8 cellular contexts compared by ENCODE assay signal in the genomic region with DNA sequence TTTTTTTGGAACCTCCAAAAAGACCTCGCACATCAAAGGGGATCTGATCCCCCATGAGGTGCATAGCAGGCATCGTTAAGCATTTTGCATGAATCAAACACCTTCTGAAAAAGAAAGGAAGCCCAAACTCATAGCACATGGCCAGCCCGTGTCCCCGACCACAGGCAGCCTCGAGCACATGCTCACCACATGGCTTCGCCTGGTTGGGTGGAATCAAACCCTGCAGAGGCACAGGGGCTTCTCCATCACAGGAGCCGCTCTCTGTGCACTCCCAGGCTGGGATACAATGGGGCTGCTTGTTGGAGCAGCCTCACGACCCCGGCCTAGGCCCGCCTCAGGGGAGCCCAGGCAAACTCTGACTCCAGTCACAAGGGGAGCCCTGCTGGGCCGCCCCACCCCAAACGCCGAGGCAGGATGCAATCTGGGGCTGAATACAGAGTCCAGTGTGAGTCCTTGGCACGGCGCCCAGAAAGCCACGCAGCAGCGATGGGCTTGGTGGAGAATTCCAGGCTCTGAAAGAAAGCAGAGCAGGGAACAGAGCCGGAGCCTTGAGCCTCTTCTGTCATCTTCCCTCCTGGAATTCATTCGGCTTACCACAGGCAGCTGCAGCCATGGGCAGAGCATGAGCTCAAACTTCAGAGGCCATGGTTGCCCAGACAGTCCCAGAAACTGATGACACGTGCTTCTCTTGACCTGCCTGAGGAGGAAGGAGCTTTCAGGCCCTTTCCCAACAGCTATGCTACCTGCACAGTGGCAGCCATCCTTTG.
A peak's percentile ranks its signal among the peaks of the same experiment; 100 is the strongest.
DNase-seq lines count a peak whose midpoint lies in the region; ATAC-seq and TF ChIP-seq lines count a peak whose summit lies in the region.

No MANE protein-coding gene starts in this region.

- H3K36me3 Mint-ChIP-seq in naive thymus-derived CD4-positive, alpha-beta T cell, result peaks cover 0 to 3% (median 0%) of the 10 kb centered on the region in 5 donors

- TF ChIP-seq POLR2A in Peyer's patch (IDR thresholded peaks at IDR 0.05), result no peak

- CTCF ChIA-PET in naive thymus-derived CD4-positive, alpha-beta T cell (lab: Charles Lee), result no interaction called here

- no peaks in the 10 kb centered on the region for H3K9me3 ChIP-seq in Peyer's patch
- no peaks in the 10 kb centered on the region for H3K9me3 ChIP-seq in naive thymus-derived CD4-positive, alpha-beta T cell (ENCODE audit: control insufficient read depth in 2 of 3, low read length in 3 of 3)

- TF ChIP-seq CTCF in Peyer's patch (IDR thresholded peaks at IDR 0.05), result no peak
- no peak for TF ChIP-seq CTCF in foreskin fibroblast (IDR thresholded peaks at IDR 0.05; ENCODE audit: low read depth, low read length)

- no peak overlapping the region for H3K4me3 Mint-ChIP-seq in naive thymus-derived CD4-positive, alpha-beta T cell

- H3K27ac ChIP-seq in Peyer's patch, result peak overlapping the region in 2 of 4 donors; percentile 64 to 65
- no peak overlapping the region for H3K27ac ChIP-seq in naive thymus-derived CD4-positive, alpha-beta T cell (ENCODE audit: low read depth, low read length)

- no peaks in the 10 kb centered on the region for H3K36me3 ChIP-seq in Peyer's patch
- no peaks in the 10 kb centered on the region for H3K36me3 ChIP-seq in naive thymus-derived CD4-positive, alpha-beta T cell (ENCODE audit: control insufficient read depth in 2 of 3, insufficient read depth in 3 of 3, low read length in 3 of 3)

- peak overlapping the region in 1 of 9 donors; percentile 63 for H3K27ac Mint-ChIP-seq in naive thymus-derived CD4-positive, alpha-beta T cell

- H3K4me1 ChIP-seq in Peyer's patch, result peaks cover 0 to 14% (median 1%) of the 10 kb centered on the region in 4 donors
- H3K4me1 ChIP-seq in naive thymus-derived CD4-positive, alpha-beta T cell (ENCODE audit: control insufficient read depth in 2 of 2, insufficient read depth in 2 of 2, low read length in 2 of 2), result no peaks in the 10 kb centered on the region

- H3K4me3 ChIP-seq in Peyer's patch (no peak overlapping the region), foreskin fibroblast (ENCODE audit: low read depth in 1 of 2, low read length in 2 of 2) (no peak overlapping the region)
- no peak overlapping the region for H3K4me3 ChIP-seq in naive thymus-derived CD4-positive, alpha-beta T cell (ENCODE audit: low read length)

- peaks cover 0 to 4% (median 0%) of the 10 kb centered on the region in 5 donors for H3K27me3 Mint-ChIP-seq in naive thymus-derived CD4-positive, alpha-beta T cell

- no peak for ATAC-seq in naive thymus-derived CD4-positive, alpha-beta T cell
- ATAC-seq in GM21515 (IDR thresholded peaks at IDR 0.05; ENCODE audit: unreplicated experiment), result no peak

- no peaks in the 10 kb centered on the region for H3K27me3 ChIP-seq in Peyer's patch
- no peaks in the 10 kb centered on the region for H3K27me3 ChIP-seq in naive thymus-derived CD4-positive, alpha-beta T cell (ENCODE audit: control insufficient read depth in 2 of 2, insufficient read depth in 2 of 2, low read length in 2 of 2)

- peak; percentile 8 to 86 (median 73) for DNase-seq in C1 segment of cervical spinal cord (lab: John Stamatoyannopoulos, UW)
- peak; percentile 24 to 95 (median 91) for DNase-seq in Peyer's patch
- DNase-seq in foreskin fibroblast, result peak; percentile 67 to 83
- peak; percentile 50 for DNase-seq in occipital lobe (lab: John Stamatoyannopoulos, UW)
- DNase-seq in naive thymus-derived CD4-positive, alpha-beta T cell, result no peak
- no peak for DNase-seq in NCI-H526 (lab: John Stamatoyannopoulos, UW)
- no peak for DNase-seq in activated T-cell treated with anti-CD3 and anti-CD28 coated beads, Interleukin-2, amount 50 U/mL, for 48 hours

- H3K4me1 Mint-ChIP-seq in naive thymus-derived CD4-positive, alpha-beta T cell, result peaks cover 0 to 9% (median 5%) of the 10 kb centered on the region in 7 donors

- intact Hi-C loops in naive thymus-derived CD4-positive, alpha-beta T cell (cut with micrococcal nuclease), result no loop called here

- peaks cover 0 to 18% (median 4%) of the 10 kb centered on the region in 11 donors for H3K9me3 Mint-ChIP-seq in naive thymus-derived CD4-positive, alpha-beta T cell

- POLR2A ChIA-PET in naive thymus-derived CD4-positive, alpha-beta T cell (lab: Charles Lee), result interaction anchor here (0.5 kb wide), 1 partner anchor 117 kb away, joined by 3 read pairs; no protein-coding TSS in a partner anchor

Comparison
In these comparisons a context has a peak if more than half of its experiments do, and no peak if none do; other contexts are left out.
1. DNase-seq: peak in C1 segment of cervical spinal cord (14 of 14), Peyer's patch (3 of 3), foreskin fibroblast (2 of 2) and occipital lobe (single experiment); none in naive thymus-derived CD4-positive, alpha-beta T cell (0 of 9), NCI-H526 (0 of 2) and activated T-cell treated with anti-CD3 and anti-CD28 coated beads, Interleukin-2, amount 50 U/mL, for 48 hours (0 of 2).